Comparison of ENCODE assay signal across 2 cellular contexts in genomic region chr2:218040883-218041282, GRCh38.
TF ChIP-seq lines count a peak whose summit lies in the region.

No MANE protein-coding gene starts in this region.

TF ChIP-seq in GM12878, 131 proteins besides CTCF, POLR2A, EP300 and RAD21:
- peak; percentile 52; the same call in 1 of the 2 replicates for TF ChIP-seq POLR2AphosphoS5 (IDR thresholded peaks at IDR 0.05; ENCODE audit: low read length)
- TF ChIP-seq CHD1 (IDR thresholded peaks at IDR 0.05; ENCODE audit: low read depth, low read length) = no peak
- TF ChIP-seq BMI1 (IDR thresholded peaks at IDR 0.05; ENCODE audit: borderline replicate concordance) = no peak
TF ChIP-seq in GM12878: peak in this region for 1.

TF ChIP-seq in WTC11, 78 proteins besides CTCF, POLR2A, EP300 and RAD21:
- TF ChIP-seq FOXK1 (CRISPR knock-in tag; IDR thresholded peaks at IDR 0.05) (no peak), HMGXB4 (CRISPR knock-in tag; IDR thresholded peaks at IDR 0.05) (no peak), USF1 (CRISPR knock-in tag; IDR thresholded peaks at IDR 0.05) (no peak), E2F1 (CRISPR knock-in tag; IDR thresholded peaks at IDR 0.05) (no peak), ZNF263 (CRISPR knock-in tag; IDR thresholded peaks at IDR 0.05; ENCODE audit: low read depth) (no peak), ZNF232 (CRISPR knock-in tag; IDR thresholded peaks at IDR 0.05) (no peak), OVOL2 (CRISPR knock-in tag; IDR thresholded peaks at IDR 0.05; ENCODE audit: borderline replicate concordance) (no peak), NR3C1 (CRISPR knock-in tag; conservative IDR thresholded peaks at IDR 0.05; ENCODE audit: low read depth) (no peak)
TF ChIP-seq in WTC11: peak in this region for 0.
